In the genomic region with DNA sequence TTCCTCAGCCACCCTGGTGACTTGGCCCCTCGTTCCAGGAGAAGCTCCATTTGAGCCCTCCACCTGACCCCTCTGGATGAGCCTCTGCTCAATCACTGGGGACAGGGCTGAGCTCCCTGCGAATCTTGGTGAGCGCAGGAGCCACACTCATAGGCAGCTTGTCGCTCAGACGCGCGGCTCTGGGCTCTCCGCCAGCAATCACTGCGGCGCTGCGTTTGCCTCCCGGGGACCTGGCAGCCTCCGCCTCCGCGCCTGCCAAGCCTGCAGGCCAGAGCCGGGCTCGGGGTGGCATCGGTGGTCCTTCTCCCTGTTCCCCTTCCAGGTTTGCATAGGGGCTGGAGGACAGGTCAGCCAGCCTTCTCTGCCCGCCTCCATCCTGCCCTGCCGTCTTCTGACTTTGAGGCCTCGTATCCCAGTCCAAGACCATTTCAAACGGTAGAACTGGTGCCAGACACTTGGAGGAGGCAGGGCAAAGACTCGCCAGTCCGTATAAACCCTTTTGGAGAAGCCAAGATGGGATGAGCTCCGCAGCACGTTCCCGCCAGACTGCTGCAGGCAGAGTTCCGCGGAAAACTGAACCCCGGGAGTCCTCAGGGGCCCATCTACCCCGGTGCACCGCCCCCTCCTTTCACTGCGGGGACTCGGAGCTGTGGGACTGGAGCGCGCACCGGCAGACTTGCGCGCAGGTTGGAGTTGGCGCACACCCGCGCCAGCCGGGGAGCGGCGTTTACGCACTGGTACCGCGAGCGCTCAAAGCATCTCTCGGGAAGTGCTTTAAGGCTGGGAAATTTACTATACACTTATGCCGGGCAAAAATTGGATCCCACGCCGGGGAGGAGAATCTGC, we compare ENCODE assay signal across 9 cellular contexts. TPM values are rescaled to one million over a fixed set of nuclear protein-coding genes. Genes with fewer than 3 reads are reported as not detected.
A peak's percentile ranks its signal among the peaks of the same experiment; 100 is the strongest.
DNase-seq lines count a peak whose midpoint lies in the region; ATAC-seq, FAIRE-seq and TF ChIP-seq lines count a peak whose summit lies in the region.
"Had no signal": no experiment of that assay in that cellular context is flagged by ENCODE, and none has a peak within 500 bp of the region (broad histone marks: within the 10 kb centered on the region; RNA-seq: fewer than 3 reads in every experiment).

No MANE protein-coding gene starts in this region.

- intact Hi-C loops in pancreas (cut with DNase I): no loop called here

- ATAC-seq in pancreas (peak; percentile 84 to 92 (median 89)), HG02678 (IDR thresholded peaks at IDR 0.05; ENCODE audit: unreplicated experiment) (no peak), GM21717 (IDR thresholded peaks at IDR 0.05; ENCODE audit: unreplicated experiment) (no peak)
- no peak for ATAC-seq in effector memory CD8-positive, alpha-beta T cell (replicated peaks)

- H3K4me1 ChIP-seq in cardiac muscle cell (ENCODE audit: low read depth): no peaks in the 10 kb centered on the region
- H3K4me1 ChIP-seq in pancreas: peaks cover 0 to 18% (median 4%) of the 10 kb centered on the region in 3 donors

- TF ChIP-seq CTCF in cardiac muscle cell (IDR thresholded peaks at IDR 0.05; ENCODE audit: low read depth, low read length) (no peak), pancreas (IDR thresholded peaks at IDR 0.05) (no peak)

- H3K4me3 Mint-ChIP-seq in effector memory CD8-positive, alpha-beta T cell: no peak overlapping the region

- WGBS in pancreas, 2 donors: 0 to 1% methylated on average over 53 of the region's 53 CpGs

- DNase-seq in DMS79 treated with DMSO at 0.1 percent for 48 hours (lab: John Stamatoyannopoulos, UW) (peak; percentile 59), HT1080 (ENCODE audit: low read depth) (peak; percentile 10), cardiac muscle cell (ENCODE audit: low read depth in 1 of 2, low spot score in 1 of 2) (peak; percentile 40 to 67), pancreas (peak; percentile 65 to 92 (median 78))
- DNase-seq in activated T-cell treated with anti-CD3 and anti-CD28 coated beads, Interleukin-2, amount 50 U/mL, for 48 hours: peak; percentile 22 to 30
- DNase-seq in effector memory CD8-positive, alpha-beta T cell: no peak

- H3K27me3 Mint-ChIP-seq in effector memory CD8-positive, alpha-beta T cell: peaks cover 52 to 76% of the 10 kb centered on the region in 2 donors

- no peak for FAIRE-seq in pancreas (lab: Jason Lieb, UNC)
- FAIRE-seq: islet of Langerhans had no signal

- H3K36me3 ChIP-seq in cardiac muscle cell (no peaks in the 10 kb centered on the region), pancreas (no peaks in the 10 kb centered on the region)

- H3K4me3 ChIP-seq in cardiac muscle cell (peak overlapping the region; percentile 28), pancreas (peak overlapping the region; percentile 3 to 46 (median 21))

- H3K4me1 Mint-ChIP-seq in effector memory CD8-positive, alpha-beta T cell (ENCODE audit: low read depth in 2 of 2): no peaks in the 10 kb centered on the region

- no peaks in the 10 kb centered on the region for H3K36me3 Mint-ChIP-seq in effector memory CD8-positive, alpha-beta T cell (ENCODE audit: insufficient read depth)

- no peaks in the 10 kb centered on the region for H3K9me3 Mint-ChIP-seq in effector memory CD8-positive, alpha-beta T cell

- H3K27ac ChIP-seq in cardiac muscle cell (no peak overlapping the region), pancreas (no peak overlapping the region)

- H3K27ac Mint-ChIP-seq in effector memory CD8-positive, alpha-beta T cell: no peak overlapping the region

- H3K27me3 ChIP-seq in cardiac muscle cell (peaks cover 97% of the 10 kb centered on the region), pancreas (peaks cover 0 to 44% (median 3%) of the 10 kb centered on the region in 4 donors)

- no peaks in the 10 kb centered on the region for H3K9me3 ChIP-seq in cardiac muscle cell (ENCODE audit: low read depth)
- no peaks in the 10 kb centered on the region for H3K9me3 ChIP-seq in pancreas

RNA-seq across cellular contexts. Expression of gene TACR1, which starts 1.0 kb away (rescaled TPM):
- not detected in 2 replicates for total RNA-seq in HT1080 (2014; rRNA removed; shearing (Covaris generic))
- polyA plus RNA-seq in HT1080 (2015; cell fraction: cytosol; rRNA removed): not detected in 2 replicates
- not detected in 2 replicates for polyA plus RNA-seq in HT1080 (2015; cell fraction: nucleus; rRNA removed)
- total RNA-seq in cardiac muscle cell (not detected in 2 replicates), pancreas (under 1 TPM; 0.08 to 0.40 (median 0.09) TPM)
- polyA plus RNA-seq in cardiac muscle cell (not detected in 2 replicates), pancreas (under 1 TPM; 0.07 to 0.23 TPM)

Comparison
In these comparisons a context has a peak if more than half of its experiments do, and no peak if none do; other contexts are left out.
1. DNase-seq: peak in DMS79 treated with DMSO at 0.1 percent for 48 hours (single experiment), HT1080 (single experiment), activated T-cell treated with anti-CD3 and anti-CD28 coated beads, Interleukin-2, amount 50 U/mL, for 48 hours (2 of 2), cardiac muscle cell (2 of 2) and pancreas (6 of 6); none in effector memory CD8-positive, alpha-beta T cell (0 of 3).
2. ATAC-seq: peak in pancreas (4 of 4); none in HG02678 (single experiment), effector memory CD8-positive, alpha-beta T cell (single experiment) and GM21717 (single experiment).